Comparison of ENCODE assay signal across 7 cellular contexts in the genomic region with DNA sequence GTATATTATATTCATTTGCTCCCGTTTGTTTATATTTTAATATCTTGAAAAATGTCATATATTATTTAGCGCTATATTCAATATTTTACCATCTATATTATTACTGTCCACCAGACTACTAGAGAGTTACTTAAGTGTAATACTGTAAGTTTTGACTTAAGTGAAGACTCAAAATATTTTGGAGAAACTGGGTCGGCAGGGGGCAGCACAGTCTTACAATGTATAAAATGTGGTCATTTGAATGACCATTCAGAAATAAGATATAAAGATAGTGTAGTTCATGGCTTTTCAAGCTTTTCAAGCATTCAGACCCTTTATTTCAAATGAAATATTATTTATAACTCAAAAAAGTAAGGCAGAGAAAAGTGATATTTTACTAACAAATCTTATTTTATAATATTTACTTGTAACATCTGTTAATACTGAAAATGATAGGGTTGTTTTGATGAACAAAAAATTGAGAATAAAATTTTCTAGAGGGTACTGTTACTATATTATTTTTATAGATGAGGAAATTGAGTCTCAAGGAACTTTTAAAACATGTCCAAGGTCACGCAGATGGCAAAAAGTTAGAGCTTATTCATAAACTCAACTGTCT.
DNase-seq lines count a peak whose midpoint lies in the region; ATAC-seq and TF ChIP-seq lines count a peak whose summit lies in the region.

No MANE protein-coding gene starts in this region.

- H3K36me3 ChIP-seq in MG63 (no peaks in the 10 kb centered on the region), SU-DHL-6 (ENCODE audit: low read length) (no peaks in the 10 kb centered on the region), mammary epithelial cell (ENCODE audit: insufficient read depth, low read length) (no peaks in the 10 kb centered on the region)

- H3K9ac ChIP-seq in SU-DHL-6 (ENCODE audit: low read length) = no peak overlapping the region
- H3K9ac ChIP-seq in mammary epithelial cell (ENCODE audit: insufficient read depth, low read length) = no peak overlapping the region

- H3K79me2 ChIP-seq in SU-DHL-6 (ENCODE audit: insufficient read depth, low read length) (no peaks in the 10 kb centered on the region), mammary epithelial cell (ENCODE audit: insufficient read depth, low read length) (no peaks in the 10 kb centered on the region)

- in situ Hi-C loops in mammary epithelial cell (cut with MboI; ENCODE audit: low sequenced_read_pairs in 2 of 2) = loop anchor here (10.0 to 25.0 kb wide), 2 partner anchors 169 to 171 kb away; no protein-coding TSS in a partner anchor

- intact Hi-C loops in mammary epithelial cell (cut with micrococcal nuclease) = loop anchor here (1.0 to 5.0 kb wide), 6 partner anchors 45 to 283 kb away; partner anchors contain the start of gene SERTAD4

- DNase-seq in GM12864 (ENCODE audit: low read depth) = peak; percentile 18
- DNase-seq in MG63 = peak; percentile 52
- DNase-seq in mammary epithelial cell = peak; percentile 51
- DNase-seq in kidney glomerular epithelial cell (lab: John Stamatoyannopoulos, UW) = peak; percentile 37
- DNase-seq in stimulated activated CD4-positive, alpha-beta T cell treated with anti-CD3 and anti-CD28 coated beads, Interleukin-4, amount 100 ng/mL, for 24 hours = peak; percentile 54

- TF ChIP-seq CTCF in GM12864 (IDR thresholded peaks at IDR 0.05; ENCODE audit: low read depth, low read length, missing control alignments) (peak; percentile 33), SU-DHL-6 (IDR thresholded peaks at IDR 0.05; ENCODE audit: insufficient read depth, low read length, poor library complexity, severe bottlenecking) (peak; percentile 44), mammary epithelial cell (conservative IDR thresholded peaks at IDR 0.05 in 1 of 2, IDR thresholded peaks at IDR 0.05 in 1 of 2; ENCODE audit: extremely low read depth in 1 of 2, insufficient read depth in 1 of 2, low read depth in 1 of 2, low read length in 2 of 2) (peak; percentile 62)

- dilution Hi-C loops in mammary epithelial cell (cut with HindIII; ENCODE audit: low sequenced_read_pairs) = no loop called here

- 38% methylated on average over 4 of the region's 4 CpGs for WGBS in mammary epithelial cell (ENCODE audit: low coverage, missing lambda C conversion rate)

- H3K9me3 ChIP-seq in MG63 (no peaks in the 10 kb centered on the region), SU-DHL-6 (ENCODE audit: insufficient read depth, low read length) (no peaks in the 10 kb centered on the region), mammary epithelial cell (replicated peaks; ENCODE audit: insufficient read depth, low read length) (no peaks in the 10 kb centered on the region)

- H3K4me3 ChIP-seq in GM12864 (ENCODE audit: low read depth, low read length) (no peak overlapping the region), MG63 (no peak overlapping the region), SU-DHL-6 (ENCODE audit: insufficient read depth, low read length, poor library complexity, severe bottlenecking) (no peak overlapping the region), mammary epithelial cell (replicated peaks in 1 of 3; ENCODE audit: insufficient read depth in 1 of 3, low read depth in 2 of 3, low read length in 3 of 3) (no peak overlapping the region)

- H3K9me2 ChIP-seq in SU-DHL-6 (replicated peaks; ENCODE audit: insufficient read depth, low read length) = no peaks in the 10 kb centered on the region

- H3K27me3 ChIP-seq in MG63 (peaks cover 4% of the 10 kb centered on the region; the same call in 1 of the 2 replicates), SU-DHL-6 (ENCODE audit: low read length) (no peaks in the 10 kb centered on the region), mammary epithelial cell (ENCODE audit: insufficient read depth, low read length) (no peaks in the 10 kb centered on the region)

- CTCF ChIA-PET in mammary epithelial cell (lab: Charles Lee; ENCODE audit: low non-redundant PET) = interaction anchor here (0.7 to 0.8 kb wide), 3 partner anchors 129 to 1436 kb away, joined by 3 read pairs; partner anchors contain the start of gene SLC30A1

- peaks cover 17% of the 10 kb centered on the region for H3K4me1 ChIP-seq in mammary epithelial cell (ENCODE audit: insufficient read depth, low read length)

- H2AFZ ChIP-seq in SU-DHL-6 (ENCODE audit: low read depth, low read length, severe bottlenecking) = no peak overlapping the region
- no peak overlapping the region for H2AFZ ChIP-seq in mammary epithelial cell (ENCODE audit: low read depth, low read length)

- H3K27ac ChIP-seq in SU-DHL-6 (ENCODE audit: low read depth, low read length) (no peak overlapping the region), mammary epithelial cell (ENCODE audit: insufficient read depth, low read depth, low read length) (no peak overlapping the region)

- H4K20me1 ChIP-seq in SU-DHL-6 (ENCODE audit: low read depth, low read length) = no peaks in the 10 kb centered on the region
- H4K20me1 ChIP-seq in mammary epithelial cell (ENCODE audit: insufficient read depth, low read length) = no peaks in the 10 kb centered on the region

- BruUV-seq in mammary epithelial cell (replicated peaks; lab: Mats Ljungman, UMichigan) = no TSS peak

- no peaks in the 10 kb centered on the region for H3F3A ChIP-seq in SU-DHL-6 (ENCODE audit: insufficient read depth)

- no peak overlapping the region for H3K4me2 ChIP-seq in SU-DHL-6 (ENCODE audit: low read depth, low read length, poor library complexity, severe bottlenecking)
- H3K4me2 ChIP-seq in mammary epithelial cell (ENCODE audit: insufficient read depth, low read depth, low read length) = no peak overlapping the region

- ATAC-seq in GM19452 (IDR thresholded peaks at IDR 0.05; ENCODE audit: unreplicated experiment) = no peak
